Comparison of ENCODE assay signal across 1 cellular context in genomic region chr5:113693621-113694130, GRCh38.
TF ChIP-seq lines count a peak whose summit lies in the region.

No MANE protein-coding gene starts in this region.

TF ChIP-seq in WTC11, 78 proteins besides CTCF, POLR2A, EP300 and RAD21 (continued from another document):
- TF ChIP-seq PRDM15 (CRISPR knock-in tag; IDR thresholded peaks at IDR 0.05) (no peak), MAX (CRISPR knock-in tag; IDR thresholded peaks at IDR 0.05) (no peak), HMGA2 (CRISPR knock-in tag; IDR thresholded peaks at IDR 0.05) (no peak), ARID4B (CRISPR knock-in tag; IDR thresholded peaks at IDR 0.05; ENCODE audit: borderline replicate concordance) (no peak), ATF1 (CRISPR knock-in tag; IDR thresholded peaks at IDR 0.05) (no peak), FOXK1 (CRISPR knock-in tag; IDR thresholded peaks at IDR 0.05) (no peak), ZNF219 (CRISPR knock-in tag; IDR thresholded peaks at IDR 0.05; ENCODE audit: borderline replicate concordance) (no peak), JAZF1 (CRISPR knock-in tag; IDR thresholded peaks at IDR 0.05) (no peak), FOXP4 (CRISPR knock-in tag; IDR thresholded peaks at IDR 0.05) (no peak)
TF ChIP-seq in WTC11: peak in this region for 0.
